8 cellular contexts compared by ENCODE assay signal in genomic region chr19:3359850-3360493, GRCh38.
A peak's percentile ranks its signal among the peaks of the same experiment; 100 is the strongest.
DNase-seq lines count a peak whose midpoint lies in the region; ATAC-seq and TF ChIP-seq lines count a peak whose summit lies in the region.

No MANE protein-coding gene starts in this region.

- H3K36me3 ChIP-seq in iPS DF 6.9 (ENCODE audit: control insufficient read depth, insufficient read depth, low read length) = no peaks in the 10 kb centered on the region

- peaks cover 35% of the 10 kb centered on the region for H3K4me1 Mint-ChIP-seq in activated naive CD4-positive, alpha-beta T cell treated with anti-CD3 and anti-CD28 coated beads, Interleukin-2, amount 50 U/mL, for 24 hours

- H3K27ac ChIP-seq in iPS DF 6.9 (ENCODE audit: low read length) = no peak overlapping the region

- H3K9me3 Mint-ChIP-seq in activated naive CD4-positive, alpha-beta T cell treated with anti-CD3 and anti-CD28 coated beads, Interleukin-2, amount 50 U/mL, for 24 hours = no peaks in the 10 kb centered on the region

- H3K27ac Mint-ChIP-seq in activated naive CD4-positive, alpha-beta T cell treated with anti-CD3 and anti-CD28 coated beads, Interleukin-2, amount 50 U/mL, for 24 hours = peak overlapping the region; percentile 95

- peak overlapping the region; percentile 93 for H3K4me3 Mint-ChIP-seq in activated naive CD4-positive, alpha-beta T cell treated with anti-CD3 and anti-CD28 coated beads, Interleukin-2, amount 50 U/mL, for 24 hours

- no CpG with 5 or more reads among the region's 101 CpGs for WGBS in iPS DF 6.9 (ENCODE audit: insufficient coverage, insufficient read length)

- no peaks in the 10 kb centered on the region for H3K27me3 Mint-ChIP-seq in activated naive CD4-positive, alpha-beta T cell treated with anti-CD3 and anti-CD28 coated beads, Interleukin-2, amount 50 U/mL, for 24 hours

- no peaks in the 10 kb centered on the region for H3K9me3 ChIP-seq in iPS DF 6.9 (ENCODE audit: control insufficient read depth, insufficient read depth, low read length)

- peaks cover 2% of the 10 kb centered on the region for H3K36me3 Mint-ChIP-seq in activated naive CD4-positive, alpha-beta T cell treated with anti-CD3 and anti-CD28 coated beads, Interleukin-2, amount 50 U/mL, for 24 hours

- H3K27me3 ChIP-seq in iPS DF 6.9 (ENCODE audit: control insufficient read depth, insufficient read depth, low read length) = peaks cover 74% of the 10 kb centered on the region

- TF ChIP-seq RAD21 in Ishikawa (IDR thresholded peaks at IDR 0.05; ENCODE audit: low read depth) = no peak

- TF ChIP-seq EP300 in Ishikawa (IDR thresholded peaks at IDR 0.05; ENCODE audit: borderline replicate concordance) = no peak

- H3K4me3 ChIP-seq in iPS DF 6.9 (ENCODE audit: low read length) = peak overlapping the region; percentile 30; the same call in 1 of the 2 replicates

- DNase-seq in DMS 273 (lab: John Stamatoyannopoulos, UW; ENCODE audit: unreplicated experiment) (peak; percentile 81), DMS 273 treated with DMSO at 0.1 percent for 48 hours (lab: John Stamatoyannopoulos, UW) (no peak), iPS DF 6.9 (ENCODE audit: low read depth, low spot score) (no peak), LoVo (ENCODE audit: low spot score) (no peak)
- DNase-seq in stimulated activated CD4-positive, alpha-beta T cell treated with anti-CD3 and anti-CD28 coated beads, Interleukin-2, amount 100 ng/mL, for 24 hours = peak; percentile 33 to 44

- peaks cover 4% of the 10 kb centered on the region; the same call in 1 of the 2 replicates for H3K4me1 ChIP-seq in iPS DF 6.9 (ENCODE audit: control insufficient read depth, insufficient read depth, low read length)

- ATAC-seq in GM21360 (IDR thresholded peaks at IDR 0.05; ENCODE audit: unreplicated experiment) = no peak

TF ChIP-seq in Ishikawa, 13 proteins besides CTCF, POLR2A, EP300 and RAD21:
- TF ChIP-seq FOXM1 (IDR thresholded peaks at IDR 0.05; ENCODE audit: borderline replicate concordance, low read depth) (no peak), YY1 (IDR thresholded peaks at IDR 0.05; ENCODE audit: low read depth) (peak; percentile 79)

Comparison
In these comparisons a context has a peak if more than half of its experiments do, and no peak if none do; other contexts are left out.
1. DNase-seq: peak in DMS 273 (single experiment) and stimulated activated CD4-positive, alpha-beta T cell treated with anti-CD3 and anti-CD28 coated beads, Interleukin-2, amount 100 ng/mL, for 24 hours (2 of 2); none in DMS 273 treated with DMSO at 0.1 percent for 48 hours (single experiment), iPS DF 6.9 (single experiment) and LoVo (single experiment).